In the genomic region with DNA sequence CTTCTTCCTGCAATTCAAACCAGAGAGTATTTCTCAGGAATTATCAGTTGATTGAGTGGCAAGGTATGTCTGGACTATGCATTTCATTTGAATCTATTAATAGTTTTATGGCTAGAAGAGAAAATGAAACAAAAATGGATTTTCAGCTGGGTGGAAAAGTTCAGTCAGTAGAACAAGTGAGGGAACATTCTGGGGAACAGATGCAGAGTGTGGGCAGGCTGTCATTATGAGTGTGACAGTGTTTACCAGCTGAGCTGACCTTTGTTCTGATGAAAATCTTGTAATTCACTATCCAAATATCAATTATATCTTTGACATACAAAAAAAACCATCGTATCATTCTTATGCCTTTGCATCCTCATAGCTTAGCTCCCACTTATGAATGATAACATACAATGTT, we compare ENCODE assay signal across 26 cellular contexts. TPM values are rescaled to one million over a fixed set of nuclear protein-coding genes. Genes with fewer than 3 reads are reported as not detected.
DNase-seq lines count a peak whose midpoint lies in the region; ATAC-seq and TF ChIP-seq lines count a peak whose summit lies in the region.
"Had no signal": no experiment of that assay in that cellular context is flagged by ENCODE, and none has a peak within 500 bp of the region (broad histone marks: within the 10 kb centered on the region; RNA-seq: fewer than 3 reads in every experiment).

No MANE protein-coding gene starts in this region.

- no peaks in the 10 kb centered on the region for H3K9me3 ChIP-seq in neural cell (ENCODE audit: low read length)
- H3K9me3 ChIP-seq: Caco-2, ovary had no signal

- no peaks in the 10 kb centered on the region for H4K20me1 ChIP-seq in neural cell (ENCODE audit: insufficient read depth)

- DNase-seq in activated T-cell treated with anti-CD3 and anti-CD28 coated beads, Interleukin-2, amount 50 U/mL, for 24 hours = no peak
- no peak for DNase-seq in activated T-cell treated with anti-CD3 and anti-CD28 coated beads, Interleukin-2, amount 50 U/mL, for 48 hours
- DNase-seq in T-helper 2 cell treated with Interferon-gamma antibody and Interleukin-4, amounts not matched to agents 5 μg/mL and 100 μg/mL, for 36 hours (ENCODE audit: low spot score) = peak; percentile 18
- DNase-seq in activated T-helper 2 cell treated with anti-CD3 and anti-CD28 coated beads, Interferon-gamma antibody, Interleukin-2, Interleukin-4, amounts not matched to agents 10 μg/mL and 5 μg/mL and 100 μg/mL, durations not matched to agents 14 hours and 24 hours and 36 hours (ENCODE audit: low spot score) = no peak
- DNase-seq in NCI-H526 treated with DMSO at 0.1 percent for 48 hours (lab: John Stamatoyannopoulos, UW) = no peak
- DNase-seq: C1 segment of cervical spinal cord; Caco-2; DMS79 treated with DMSO at 0.1 percent for 48 hours; H9; islet precursor cell; Karpas-422; naive thymus-derived CD8-positive, alpha-beta T cell; NCI-H510A treated with DMSO at 0.1 percent for 48 hours; NK-92 treated with Interleukin-12 subunit alpha and Interleukin-12 subunit beta, amount 100 ng/mL, for 24 hours; ovary; retina; SHP77 treated with DMSO at 0.1 percent for 48 hours; small intestine; trophoblast cell had no signal

- TF ChIP-seq CTCF in neural cell (IDR thresholded peaks at IDR 0.05; ENCODE audit: poor library complexity, severe bottlenecking) = no peak

- no peak overlapping the region for H3K9ac ChIP-seq in neural cell (ENCODE audit: low read length)

- no peak for TF ChIP-seq RAD21 in neural cell (conservative IDR thresholded peaks at IDR 0.05)

- ATAC-seq in GM19395 (IDR thresholded peaks at IDR 0.05; ENCODE audit: unreplicated experiment) (no peak), HG02610 (IDR thresholded peaks at IDR 0.05; ENCODE audit: unreplicated experiment) (no peak)
- ATAC-seq: naive thymus-derived CD8-positive, alpha-beta T cell had no signal

- no peak overlapping the region for H2AFZ ChIP-seq in neural cell (ENCODE audit: low read depth, low read length)

- peak overlapping the region; percentile 32 for H3K27ac ChIP-seq in neural cell (ENCODE audit: low read length)
- H3K27ac ChIP-seq: cardiac muscle cell, ovary had no signal

- no peaks in the 10 kb centered on the region for H3K27me3 ChIP-seq in neural cell (ENCODE audit: insufficient read depth, low read depth, low read length)
- H3K27me3 ChIP-seq: cardiac muscle cell, ovary had no signal

- no peak overlapping the region for H3K4me3 ChIP-seq in neural cell (ENCODE audit: low read length)
- H3K4me3 ChIP-seq: cardiac muscle cell, ovary had no signal

- no peaks in the 10 kb centered on the region for H3K36me3 Mint-ChIP-seq in activated T-cell treated with anti-CD3 and anti-CD28 coated beads, Interleukin-2, amount 50 U/mL, for 24 hours (ENCODE audit: low read depth)
- H3K36me3 Mint-ChIP-seq in T-helper 2 cell treated with Interferon-gamma antibody and Interleukin-4, amounts not matched to agents 5 μg/mL and 100 μg/mL, for 36 hours (ENCODE audit: low read depth) = no peaks in the 10 kb centered on the region
- no peaks in the 10 kb centered on the region for H3K36me3 Mint-ChIP-seq in activated T-helper 2 cell treated with anti-CD3 and anti-CD28 coated beads, Interferon-gamma antibody, Interleukin-2, Interleukin-4, amounts not matched to agents 10 μg/mL and 5 μg/mL and 100 μg/mL, durations not matched to agents 14 hours and 24 hours and 36 hours (ENCODE audit: low read depth)
- H3K36me3 Mint-ChIP-seq: mesothelial cell of epicardium; naive thymus-derived CD8-positive, alpha-beta T cell had no signal

- H3K79me2 ChIP-seq in neural cell (replicated peaks; ENCODE audit: insufficient read depth, low read length) = no peaks in the 10 kb centered on the region

- no peaks in the 10 kb centered on the region for H3K9me3 Mint-ChIP-seq in activated T-cell treated with anti-CD3 and anti-CD28 coated beads, Interleukin-2, amount 50 U/mL, for 24 hours
- no peaks in the 10 kb centered on the region for H3K9me3 Mint-ChIP-seq in T-helper 2 cell treated with Interferon-gamma antibody and Interleukin-4, amounts not matched to agents 5 μg/mL and 100 μg/mL, for 36 hours
- H3K9me3 Mint-ChIP-seq in activated T-helper 2 cell treated with anti-CD3 and anti-CD28 coated beads, Interferon-gamma antibody, Interleukin-2, Interleukin-4, amounts not matched to agents 10 μg/mL and 5 μg/mL and 100 μg/mL, durations not matched to agents 14 hours and 24 hours and 36 hours = no peaks in the 10 kb centered on the region
- H3K9me3 Mint-ChIP-seq: H9; mesothelial cell of epicardium; naive thymus-derived CD8-positive, alpha-beta T cell had no signal

- no peak overlapping the region for H3K4me2 ChIP-seq in neural cell (ENCODE audit: low read length)

- peaks cover 34% of the 10 kb centered on the region for H3K4me1 Mint-ChIP-seq in activated T-cell treated with anti-CD3 and anti-CD28 coated beads, Interleukin-2, amount 50 U/mL, for 24 hours (ENCODE audit: low read depth)
- H3K4me1 Mint-ChIP-seq in T-helper 2 cell treated with Interferon-gamma antibody and Interleukin-4, amounts not matched to agents 5 μg/mL and 100 μg/mL, for 36 hours (ENCODE audit: low read depth) = peaks cover 27% of the 10 kb centered on the region
- H3K4me1 Mint-ChIP-seq in activated T-helper 2 cell treated with anti-CD3 and anti-CD28 coated beads, Interferon-gamma antibody, Interleukin-2, Interleukin-4, amounts not matched to agents 10 μg/mL and 5 μg/mL and 100 μg/mL, durations not matched to agents 14 hours and 24 hours and 36 hours (ENCODE audit: low read depth) = peaks cover 42% of the 10 kb centered on the region
- H3K4me1 Mint-ChIP-seq: H9, mesothelial cell of epicardium had no signal

- H3K27me3 Mint-ChIP-seq in activated T-cell treated with anti-CD3 and anti-CD28 coated beads, Interleukin-2, amount 50 U/mL, for 24 hours = peaks cover 24% of the 10 kb centered on the region
- peaks cover 15% of the 10 kb centered on the region for H3K27me3 Mint-ChIP-seq in T-helper 2 cell treated with Interferon-gamma antibody and Interleukin-4, amounts not matched to agents 5 μg/mL and 100 μg/mL, for 36 hours (ENCODE audit: low read depth)
- H3K27me3 Mint-ChIP-seq in activated T-helper 2 cell treated with anti-CD3 and anti-CD28 coated beads, Interferon-gamma antibody, Interleukin-2, Interleukin-4, amounts not matched to agents 10 μg/mL and 5 μg/mL and 100 μg/mL, durations not matched to agents 14 hours and 24 hours and 36 hours (ENCODE audit: low read depth) = peaks cover 9% of the 10 kb centered on the region

- intact Hi-C loops in activated T-helper 2 cell treated with anti-CD3 and anti-CD28 coated beads, Interferon-gamma antibody, Interleukin-2, Interleukin-4, amounts not matched to agents 10 μg/mL and 5 μg/mL and 100 μg/mL, durations not matched to agents 14 hours and 24 hours and 36 hours (cut with micrococcal nuclease) = loop anchor here (1.0 kb wide), 1 partner anchor 60 kb away; no protein-coding TSS in a partner anchor

- peak overlapping the region; percentile 4 for H3K4me3 Mint-ChIP-seq in activated T-cell treated with anti-CD3 and anti-CD28 coated beads, Interleukin-2, amount 50 U/mL, for 24 hours
- H3K4me3 Mint-ChIP-seq in T-helper 2 cell treated with Interferon-gamma antibody and Interleukin-4, amounts not matched to agents 5 μg/mL and 100 μg/mL, for 36 hours = peak overlapping the region; percentile 72
- H3K4me3 Mint-ChIP-seq in activated T-helper 2 cell treated with anti-CD3 and anti-CD28 coated beads, Interferon-gamma antibody, Interleukin-2, Interleukin-4, amounts not matched to agents 10 μg/mL and 5 μg/mL and 100 μg/mL, durations not matched to agents 14 hours and 24 hours and 36 hours (ENCODE audit: low read depth) = peak overlapping the region; percentile 42
- H3K4me3 Mint-ChIP-seq: H9; mesothelial cell of epicardium; naive thymus-derived CD8-positive, alpha-beta T cell had no signal

- no peak for TF ChIP-seq EP300 in neural cell (conservative IDR thresholded peaks at IDR 0.05; ENCODE audit: poor library complexity, severe bottlenecking)

- H3F3A ChIP-seq in neural cell (ENCODE audit: insufficient read depth, low read length, poor library complexity, severe bottlenecking) = no peaks in the 10 kb centered on the region

- no peaks in the 10 kb centered on the region for H3K36me3 ChIP-seq in neural cell (ENCODE audit: insufficient read depth, low read length)
- H3K36me3 ChIP-seq: cardiac muscle cell, ovary had no signal

- peak overlapping the region; percentile 31 for H3K27ac Mint-ChIP-seq in activated T-cell treated with anti-CD3 and anti-CD28 coated beads, Interleukin-2, amount 50 U/mL, for 24 hours
- peak overlapping the region; percentile 57 for H3K27ac Mint-ChIP-seq in T-helper 2 cell treated with Interferon-gamma antibody and Interleukin-4, amounts not matched to agents 5 μg/mL and 100 μg/mL, for 36 hours
- peak overlapping the region; percentile 15 for H3K27ac Mint-ChIP-seq in activated T-helper 2 cell treated with anti-CD3 and anti-CD28 coated beads, Interferon-gamma antibody, Interleukin-2, Interleukin-4, amounts not matched to agents 10 μg/mL and 5 μg/mL and 100 μg/mL, durations not matched to agents 14 hours and 24 hours and 36 hours
- H3K27ac Mint-ChIP-seq: H9; mesothelial cell of epicardium; naive thymus-derived CD8-positive, alpha-beta T cell had no signal

- H3K9me2 ChIP-seq in neural cell (ENCODE audit: insufficient read depth, low read length) = no peaks in the 10 kb centered on the region

TF ChIP-seq in neural cell, 6 proteins besides CTCF, POLR2A, EP300 and RAD21 (continues in another document):
- no peak for TF ChIP-seq POLR2AphosphoS5 (IDR thresholded peaks at IDR 0.05)
- TF ChIP-seq TAF1 (IDR thresholded peaks at IDR 0.05; ENCODE audit: low read depth) = no peak
- TF ChIP-seq MXI1 (conservative IDR thresholded peaks at IDR 0.05; ENCODE audit: poor library complexity, severe bottlenecking) = no peak

RNA-seq across cellular contexts. Expression of a gene that starts 2.6 kb away (rescaled TPM):
- total RNA-seq in activated T-helper 2 cell treated with anti-CD3 and anti-CD28 coated beads, Interferon-gamma antibody, Interleukin-2, Interleukin-4, amounts not matched to agents 10 μg/mL and 5 μg/mL and 100 μg/mL, durations not matched to agents 14 hours and 24 hours and 36 hours = 0.30 TPM in 1 of 2 replicates, not detected in the other
- polyA plus RNA-seq in neural cell = 1.1 and 4.1 TPM in 2 replicates
- polyA minus RNA-seq in neural cell = not detected in 2 replicates
- total RNA-seq: Caco-2; cardiac muscle cell; fibroblast of lung; mesothelial cell of epicardium; naive thymus-derived CD8-positive, alpha-beta T cell; ovary had no signal
- polyA plus RNA-seq: cardiac muscle cell; fibroblast of lung; naive thymus-derived CD8-positive, alpha-beta T cell; ovary had no signal

RNA-seq across cellular contexts. Expression of a gene that starts 36.1 kb away (rescaled TPM):
- total RNA-seq in activated T-helper 2 cell treated with anti-CD3 and anti-CD28 coated beads, Interferon-gamma antibody, Interleukin-2, Interleukin-4, amounts not matched to agents 10 μg/mL and 5 μg/mL and 100 μg/mL, durations not matched to agents 14 hours and 24 hours and 36 hours = not detected in 2 replicates
- 0.53 and 4.4 TPM in 2 replicates for polyA plus RNA-seq in neural cell
- polyA minus RNA-seq in neural cell = not detected in 2 replicates
- total RNA-seq: cardiac muscle cell; fibroblast of lung; H9; liver; naive thymus-derived CD8-positive, alpha-beta T cell; ovary had no signal
- polyA plus RNA-seq: cardiac muscle cell; fibroblast of lung; liver; naive thymus-derived CD8-positive, alpha-beta T cell; ovary; small intestine had no signal

RNA-seq across cellular contexts. Expression of a gene that starts 38.3 kb away (rescaled TPM):
- total RNA-seq in activated T-helper 2 cell treated with anti-CD3 and anti-CD28 coated beads, Interferon-gamma antibody, Interleukin-2, Interleukin-4, amounts not matched to agents 10 μg/mL and 5 μg/mL and 100 μg/mL, durations not matched to agents 14 hours and 24 hours and 36 hours = not detected in 2 replicates
- polyA plus RNA-seq in neural cell = not detected in 2 replicates
- not detected in 2 replicates for polyA minus RNA-seq in neural cell
- total RNA-seq: Caco-2; cardiac muscle cell; fibroblast of lung; H9; liver; mesothelial cell of epicardium; naive thymus-derived CD8-positive, alpha-beta T cell; ovary had no signal
- polyA plus RNA-seq: cardiac muscle cell; fibroblast of lung; liver; naive thymus-derived CD8-positive, alpha-beta T cell; ovary; small intestine had no signal

Comparison
In these comparisons a context has a peak if more than half of its experiments do, and no peak if none do; other contexts are left out.
1. H3K4me3 Mint-ChIP-seq: peak in every context shown above with its lines; median percentile 72 in T-helper 2 cell treated with Interferon-gamma antibody and Interleukin-4, amounts not matched to agents 5 μg/mL and 100 μg/mL, for 36 hours; 42 in activated T-helper 2 cell treated with anti-CD3 and anti-CD28 coated beads, Interferon-gamma antibody, Interleukin-2, Interleukin-4, amounts not matched to agents 10 μg/mL and 5 μg/mL and 100 μg/mL, durations not matched to agents 14 hours and 24 hours and 36 hours; 4 in activated T-cell treated with anti-CD3 and anti-CD28 coated beads, Interleukin-2, amount 50 U/mL, for 24 hours.